In genomic region chr1:29830916-29831315, GRCh38 we compare ENCODE assay signal across 22 cellular contexts.
"Had no signal": no experiment of that assay in that cellular context is flagged by ENCODE, and none has a peak within 500 bp of the region (broad histone marks: within the 10 kb centered on the region; RNA-seq: fewer than 3 reads in every experiment).

No MANE protein-coding gene starts in this region.

- H3K9me3 ChIP-seq: SJSA1 had no signal

- DNase-seq: activated CD4-positive, alpha-beta T cell treated with anti-CD3 and anti-CD28 coated beads for 1 hour; activated CD4-positive, alpha-beta T cell treated with anti-CD3 and anti-CD28 coated beads, Interleukin-2, amount 10 ng/mL, durations not matched to agents 24 days and 14 days; activated CD4-positive, alpha-beta T cell treated with anti-CD3 and anti-CD28 coated beads, Interleukin-2, amount 50 U/mL, for 48 hours; activated effector memory CD4-positive, alpha-beta T cell treated with Interleukin-2 at 50 U/mL for 16 hours; activated naive CD4-positive, alpha-beta T cell; activated T-cell treated with anti-CD3 and anti-CD28 coated beads, Interleukin-2, amount 50 U/mL, for 24 hours; aorta; MM.1S; NCI-H1417; NCI-H2029; NCI-H345; NCI-H510A; NCI-H526 treated with DMSO at 0.1 percent for 48 hours; NCI-H82; PC-3; SHP77; T-helper 17 cell; T-helper 9 cell had no signal

- H3K4me3 ChIP-seq: SJSA1 had no signal

- ATAC-seq: activated CD8-positive, alpha-beta memory T cell treated with anti-CD3 and anti-CD28 coated beads, Interleukin-2, amount 10 ng/mL, durations not matched to agents 7 days and 5 days; PC-3; SK-N-SH treated with all-trans-retinoic acid at 6 μM for 48 hours; T-helper 17 cell; WTC11 had no signal

- H3K4me1 ChIP-seq: SJSA1 had no signal

- H3K27ac ChIP-seq: SJSA1 had no signal

- H3K36me3 ChIP-seq: SJSA1 had no signal
